1 cellular context compared by ENCODE assay signal in the genomic region with DNA sequence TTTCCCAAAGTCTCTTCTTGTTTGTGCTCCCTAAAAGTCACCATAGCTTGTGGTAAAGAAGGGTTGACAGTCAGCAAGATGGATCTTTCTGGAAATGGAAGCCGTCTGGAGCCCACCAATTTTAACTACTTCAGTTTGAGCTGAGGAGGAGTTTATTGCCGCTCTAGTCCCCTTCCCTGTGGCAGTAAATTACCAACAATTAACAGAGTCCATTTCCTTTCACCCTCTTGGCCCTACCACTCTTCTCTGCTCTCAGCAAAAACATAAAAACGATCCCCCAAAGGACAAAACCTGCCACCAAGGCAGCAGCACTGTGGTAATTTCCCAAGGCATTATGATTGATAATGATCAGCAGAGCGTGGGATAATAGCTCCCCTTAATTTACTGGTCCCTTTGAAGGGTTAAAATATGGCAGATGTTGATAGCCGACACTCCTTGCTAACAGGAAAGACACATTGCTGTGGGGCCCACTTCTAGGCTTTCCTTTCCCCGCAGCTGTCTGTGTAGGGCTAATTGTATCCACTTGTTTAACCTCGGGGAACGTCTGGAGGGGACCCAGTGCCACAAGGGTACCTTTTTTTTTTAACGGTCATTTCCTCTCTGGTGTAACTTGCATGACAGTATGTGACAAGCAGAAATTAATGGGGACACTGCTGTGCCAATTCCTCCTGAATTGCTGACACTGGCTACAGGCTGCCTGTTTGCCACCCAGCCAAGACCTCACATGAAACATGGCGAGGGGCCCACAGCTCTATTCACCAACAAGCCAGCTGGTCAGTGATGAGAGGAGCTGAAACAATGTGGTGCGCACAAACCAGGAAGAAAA.
TF ChIP-seq lines count a peak whose summit lies in the region.

No MANE protein-coding gene starts in this region.

TF ChIP-seq in GM23338, 12 proteins besides CTCF, POLR2A, EP300 and RAD21 (continued from another document):
- TF ChIP-seq, protein P1, sequence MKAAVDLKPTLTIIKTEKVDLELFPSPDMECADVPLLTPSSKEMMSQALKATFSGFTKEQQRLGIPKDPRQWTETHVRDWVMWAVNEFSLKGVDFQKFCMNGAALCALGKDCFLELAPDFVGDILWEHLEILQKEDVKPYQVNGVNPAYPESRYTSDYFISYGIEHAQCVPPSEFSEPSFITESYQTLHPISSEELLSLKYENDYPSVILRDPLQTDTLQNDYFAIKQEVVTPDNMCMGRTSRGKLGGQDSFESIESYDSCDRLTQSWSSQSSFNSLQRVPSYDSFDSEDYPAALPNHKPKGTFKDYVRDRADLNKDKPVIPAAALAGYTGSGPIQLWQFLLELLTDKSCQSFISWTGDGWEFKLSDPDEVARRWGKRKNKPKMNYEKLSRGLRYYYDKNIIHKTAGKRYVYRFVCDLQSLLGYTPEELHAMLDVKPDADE (IDR thresholded peaks at IDR 0.05): no peak
- TF ChIP-seq ZNF331 (CRISPR knock-in tag; IDR thresholded peaks at IDR 0.05; ENCODE audit: low read depth) (no peak), REST (IDR thresholded peaks at IDR 0.05; ENCODE audit: unreplicated experiment) (no peak)
